1 cellular context compared by ENCODE assay signal in the genomic region with DNA sequence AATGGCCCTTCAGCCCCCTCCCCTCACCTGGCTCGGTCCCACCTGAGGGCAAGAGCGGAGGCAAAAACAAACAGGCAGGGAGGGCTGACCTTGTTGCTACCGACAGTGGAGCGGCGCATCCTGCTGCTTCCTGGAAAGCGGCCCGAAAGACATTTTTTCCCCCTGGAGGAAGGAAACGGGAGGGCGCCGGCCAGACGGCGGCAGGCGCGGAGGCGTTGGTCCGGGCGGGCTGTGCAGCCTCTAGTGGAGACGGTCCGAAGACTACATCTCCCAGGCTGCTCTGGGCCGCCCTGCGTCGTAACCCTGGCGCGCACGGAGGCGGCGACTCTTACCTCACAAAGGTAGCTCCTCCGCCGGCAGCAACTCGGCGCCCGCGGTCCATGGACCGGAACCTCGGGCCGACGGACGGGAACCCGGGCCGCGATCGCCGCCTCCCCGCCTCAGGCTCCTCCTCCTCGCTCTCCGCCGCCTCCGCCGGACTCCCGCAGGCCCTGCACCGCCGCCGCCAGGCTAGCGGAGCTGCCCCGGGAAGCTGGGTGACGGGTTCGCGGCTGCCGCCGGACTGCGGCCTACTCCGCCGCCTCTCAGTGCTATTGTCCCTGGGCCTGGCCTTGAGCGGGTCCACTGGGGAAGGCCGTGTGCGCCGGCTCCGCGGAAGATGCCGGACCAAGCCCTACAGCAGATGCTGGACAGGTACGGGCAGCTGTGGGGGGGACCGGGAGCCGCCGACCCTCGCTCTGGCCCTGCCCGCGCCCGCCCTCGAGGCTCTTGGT.
A peak's percentile ranks its signal among the peaks of the same experiment; 100 is the strongest.
TF ChIP-seq lines count a peak whose summit lies in the region.

A gene (minus strand): TSS at position 242 of the 773 bp plus-strand sequence. CDS start 50,728 bp downstream, outside the sequence.
A gene with protein sequence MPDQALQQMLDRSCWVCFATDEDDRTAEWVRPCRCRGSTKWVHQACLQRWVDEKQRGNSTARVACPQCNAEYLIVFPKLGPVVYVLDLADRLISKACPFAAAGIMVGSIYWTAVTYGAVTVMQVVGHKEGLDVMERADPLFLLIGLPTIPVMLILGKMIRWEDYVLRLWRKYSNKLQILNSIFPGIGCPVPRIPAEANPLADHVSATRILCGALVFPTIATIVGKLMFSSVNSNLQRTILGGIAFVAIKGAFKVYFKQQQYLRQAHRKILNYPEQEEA (plus strand): TSS at position 331 of the 773 bp plus-strand sequence. CDS start 328 bp downstream, at position 659.

TF ChIP-seq in HEK293, 187 proteins besides CTCF, POLR2A, EP300 and RAD21 (continued from another document and continues in another):
- TF ChIP-seq, protein P1, sequence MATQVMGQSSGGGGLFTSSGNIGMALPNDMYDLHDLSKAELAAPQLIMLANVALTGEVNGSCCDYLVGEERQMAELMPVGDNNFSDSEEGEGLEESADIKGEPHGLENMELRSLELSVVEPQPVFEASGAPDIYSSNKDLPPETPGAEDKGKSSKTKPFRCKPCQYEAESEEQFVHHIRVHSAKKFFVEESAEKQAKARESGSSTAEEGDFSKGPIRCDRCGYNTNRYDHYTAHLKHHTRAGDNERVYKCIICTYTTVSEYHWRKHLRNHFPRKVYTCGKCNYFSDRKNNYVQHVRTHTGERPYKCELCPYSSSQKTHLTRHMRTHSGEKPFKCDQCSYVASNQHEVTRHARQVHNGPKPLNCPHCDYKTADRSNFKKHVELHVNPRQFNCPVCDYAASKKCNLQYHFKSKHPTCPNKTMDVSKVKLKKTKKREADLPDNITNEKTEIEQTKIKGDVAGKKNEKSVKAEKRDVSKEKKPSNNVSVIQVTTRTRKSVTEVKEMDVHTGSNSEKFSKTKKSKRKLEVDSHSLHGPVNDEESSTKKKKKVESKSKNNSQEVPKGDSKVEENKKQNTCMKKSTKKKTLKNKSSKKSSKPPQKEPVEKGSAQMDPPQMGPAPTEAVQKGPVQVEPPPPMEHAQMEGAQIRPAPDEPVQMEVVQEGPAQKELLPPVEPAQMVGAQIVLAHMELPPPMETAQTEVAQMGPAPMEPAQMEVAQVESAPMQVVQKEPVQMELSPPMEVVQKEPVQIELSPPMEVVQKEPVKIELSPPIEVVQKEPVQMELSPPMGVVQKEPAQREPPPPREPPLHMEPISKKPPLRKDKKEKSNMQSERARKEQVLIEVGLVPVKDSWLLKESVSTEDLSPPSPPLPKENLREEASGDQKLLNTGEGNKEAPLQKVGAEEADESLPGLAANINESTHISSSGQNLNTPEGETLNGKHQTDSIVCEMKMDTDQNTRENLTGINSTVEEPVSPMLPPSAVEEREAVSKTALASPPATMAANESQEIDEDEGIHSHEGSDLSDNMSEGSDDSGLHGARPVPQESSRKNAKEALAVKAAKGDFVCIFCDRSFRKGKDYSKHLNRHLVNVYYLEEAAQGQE (tag by site-specific recombination; IDR thresholded peaks at IDR 0.05): peak; percentile 84
- TF ChIP-seq ZNF544 (tag by site-specific recombination; IDR thresholded peaks at IDR 0.05) (no peak), ZNF121 (tag by site-specific recombination; IDR thresholded peaks at IDR 0.05) (0 out of 2 replicates have a peak, but pooled peaks have one; percentile 22), ZNF596 (tag by site-specific recombination; IDR thresholded peaks at IDR 0.05) (peak; percentile 3), ZNF324 (tag by site-specific recombination; IDR thresholded peaks at IDR 0.05) (no peak; the same call in 1 of the 2 replicates), ZNF571 (tag by site-specific recombination; IDR thresholded peaks at IDR 0.05) (no peak), HOXD13 (CRISPR knock-in tag; IDR thresholded peaks at IDR 0.05; ENCODE audit: borderline replicate concordance) (no peak), BCL11B (tag by site-specific recombination; IDR thresholded peaks at IDR 0.05; ENCODE audit: low read depth) (peak; percentile 13; the same call in 1 of the 2 replicates), ZNF211 (tag by site-specific recombination; IDR thresholded peaks at IDR 0.05; ENCODE audit: low read depth) (no peak), ZNF404 (tag by site-specific recombination; IDR thresholded peaks at IDR 0.05) (no peak), ZNF23 (tag by site-specific recombination; IDR thresholded peaks at IDR 0.05; ENCODE audit: borderline replicate concordance) (no peak), ZNF629 (tag by site-specific recombination; IDR thresholded peaks at IDR 0.05) (peak; percentile 90), ZNF623 (tag by site-specific recombination; IDR thresholded peaks at IDR 0.05) (no peak), ZNF423 (tag by site-specific recombination; IDR thresholded peaks at IDR 0.05) (0 out of 2 replicates have a peak, but pooled peaks have one; percentile 40), ZNF302 (tag by site-specific recombination; IDR thresholded peaks at IDR 0.05; ENCODE audit: low read depth) (no peak), ZNF658 (tag by site-specific recombination; IDR thresholded peaks at IDR 0.05) (no peak), IKZF3 (tag by site-specific recombination; IDR thresholded peaks at IDR 0.05) (peak; percentile 69; the same call in 1 of the 2 replicates), ZNF776 (tag by site-specific recombination; IDR thresholded peaks at IDR 0.05; ENCODE audit: borderline replicate concordance) (no peak), ZBTB1 (tag by site-specific recombination; IDR thresholded peaks at IDR 0.05) (no peak), ZNF391 (tag by site-specific recombination; IDR thresholded peaks at IDR 0.05; ENCODE audit: borderline replicate concordance, low read depth) (no peak; the same call in 1 of the 2 replicates), ZNF2 (tag by site-specific recombination; IDR thresholded peaks at IDR 0.05) (peak; percentile 88), ZFP69B (tag by site-specific recombination; IDR thresholded peaks at IDR 0.05) (peak; percentile 36; the same call in 1 of the 2 replicates), SP7 (tag by site-specific recombination; IDR thresholded peaks at IDR 0.05) (peak; percentile 44; the same call in 1 of the 2 replicates), ZFP3 (tag by site-specific recombination; IDR thresholded peaks at IDR 0.05; ENCODE audit: low read depth) (no peak), KLF9 (tag by site-specific recombination; IDR thresholded peaks at IDR 0.05; ENCODE audit: low read depth) (no peak; the same call in 1 of the 2 replicates), ZBTB21 (tag by site-specific recombination; IDR thresholded peaks at IDR 0.05) (peak; percentile 81), ZSCAN16 (tag by site-specific recombination; IDR thresholded peaks at IDR 0.05) (no peak; the same call in 1 of the 2 replicates), ZFP37 (tag by site-specific recombination; IDR thresholded peaks at IDR 0.05) (0 out of 2 replicates have a peak, but pooled peaks have one; percentile 18)
- TF ChIP-seq, protein P2, sequence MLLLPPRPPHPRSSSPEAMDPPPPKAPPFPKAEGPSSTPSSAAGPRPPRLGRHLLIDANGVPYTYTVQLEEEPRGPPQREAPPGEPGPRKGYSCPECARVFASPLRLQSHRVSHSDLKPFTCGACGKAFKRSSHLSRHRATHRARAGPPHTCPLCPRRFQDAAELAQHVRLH (tag by site-specific recombination; IDR thresholded peaks at IDR 0.05): peak; percentile 98
- TF ChIP-seq, protein P3, sequence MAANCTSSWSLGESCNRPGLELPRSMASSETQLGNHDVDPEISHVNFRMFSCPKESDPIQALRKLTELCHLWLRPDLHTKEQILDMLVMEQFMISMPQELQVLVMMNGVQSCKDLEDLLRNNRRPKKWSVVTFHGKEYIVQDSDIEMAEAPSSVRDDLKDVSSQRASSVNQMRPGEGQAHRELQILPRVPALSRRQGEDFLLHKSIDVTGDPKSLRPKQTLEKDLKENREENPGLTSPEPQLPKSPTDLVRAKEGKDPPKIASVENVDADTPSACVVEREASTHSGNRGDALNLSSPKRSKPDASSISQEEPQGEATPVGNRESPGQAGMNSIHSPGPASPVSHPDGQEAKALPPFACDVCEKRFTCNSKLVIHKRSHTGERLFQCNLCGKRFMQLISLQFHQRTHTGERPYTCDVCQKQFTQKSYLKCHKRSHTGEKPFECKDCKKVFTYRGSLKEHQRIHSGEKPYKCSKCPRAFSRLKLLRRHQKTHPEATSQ (tag by site-specific recombination; IDR thresholded peaks at IDR 0.05): no peak
- TF ChIP-seq, protein P4, sequence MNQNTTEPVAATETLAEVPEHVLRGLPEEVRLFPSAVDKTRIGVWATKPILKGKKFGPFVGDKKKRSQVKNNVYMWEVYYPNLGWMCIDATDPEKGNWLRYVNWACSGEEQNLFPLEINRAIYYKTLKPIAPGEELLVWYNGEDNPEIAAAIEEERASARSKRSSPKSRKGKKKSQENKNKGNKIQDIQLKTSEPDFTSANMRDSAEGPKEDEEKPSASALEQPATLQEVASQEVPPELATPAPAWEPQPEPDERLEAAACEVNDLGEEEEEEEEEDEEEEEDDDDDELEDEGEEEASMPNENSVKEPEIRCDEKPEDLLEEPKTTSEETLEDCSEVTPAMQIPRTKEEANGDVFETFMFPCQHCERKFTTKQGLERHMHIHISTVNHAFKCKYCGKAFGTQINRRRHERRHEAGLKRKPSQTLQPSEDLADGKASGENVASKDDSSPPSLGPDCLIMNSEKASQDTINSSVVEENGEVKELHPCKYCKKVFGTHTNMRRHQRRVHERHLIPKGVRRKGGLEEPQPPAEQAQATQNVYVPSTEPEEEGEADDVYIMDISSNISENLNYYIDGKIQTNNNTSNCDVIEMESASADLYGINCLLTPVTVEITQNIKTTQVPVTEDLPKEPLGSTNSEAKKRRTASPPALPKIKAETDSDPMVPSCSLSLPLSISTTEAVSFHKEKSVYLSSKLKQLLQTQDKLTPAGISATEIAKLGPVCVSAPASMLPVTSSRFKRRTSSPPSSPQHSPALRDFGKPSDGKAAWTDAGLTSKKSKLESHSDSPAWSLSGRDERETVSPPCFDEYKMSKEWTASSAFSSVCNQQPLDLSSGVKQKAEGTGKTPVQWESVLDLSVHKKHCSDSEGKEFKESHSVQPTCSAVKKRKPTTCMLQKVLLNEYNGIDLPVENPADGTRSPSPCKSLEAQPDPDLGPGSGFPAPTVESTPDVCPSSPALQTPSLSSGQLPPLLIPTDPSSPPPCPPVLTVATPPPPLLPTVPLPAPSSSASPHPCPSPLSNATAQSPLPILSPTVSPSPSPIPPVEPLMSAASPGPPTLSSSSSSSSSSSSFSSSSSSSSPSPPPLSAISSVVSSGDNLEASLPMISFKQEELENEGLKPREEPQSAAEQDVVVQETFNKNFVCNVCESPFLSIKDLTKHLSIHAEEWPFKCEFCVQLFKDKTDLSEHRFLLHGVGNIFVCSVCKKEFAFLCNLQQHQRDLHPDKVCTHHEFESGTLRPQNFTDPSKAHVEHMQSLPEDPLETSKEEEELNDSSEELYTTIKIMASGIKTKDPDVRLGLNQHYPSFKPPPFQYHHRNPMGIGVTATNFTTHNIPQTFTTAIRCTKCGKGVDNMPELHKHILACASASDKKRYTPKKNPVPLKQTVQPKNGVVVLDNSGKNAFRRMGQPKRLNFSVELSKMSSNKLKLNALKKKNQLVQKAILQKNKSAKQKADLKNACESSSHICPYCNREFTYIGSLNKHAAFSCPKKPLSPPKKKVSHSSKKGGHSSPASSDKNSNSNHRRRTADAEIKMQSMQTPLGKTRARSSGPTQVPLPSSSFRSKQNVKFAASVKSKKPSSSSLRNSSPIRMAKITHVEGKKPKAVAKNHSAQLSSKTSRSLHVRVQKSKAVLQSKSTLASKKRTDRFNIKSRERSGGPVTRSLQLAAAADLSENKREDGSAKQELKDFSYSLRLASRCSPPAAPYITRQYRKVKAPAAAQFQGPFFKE (tag by site-specific recombination; IDR thresholded peaks at IDR 0.05; ENCODE audit: borderline replicate concordance): no peak
- TF ChIP-seq, protein P5, sequence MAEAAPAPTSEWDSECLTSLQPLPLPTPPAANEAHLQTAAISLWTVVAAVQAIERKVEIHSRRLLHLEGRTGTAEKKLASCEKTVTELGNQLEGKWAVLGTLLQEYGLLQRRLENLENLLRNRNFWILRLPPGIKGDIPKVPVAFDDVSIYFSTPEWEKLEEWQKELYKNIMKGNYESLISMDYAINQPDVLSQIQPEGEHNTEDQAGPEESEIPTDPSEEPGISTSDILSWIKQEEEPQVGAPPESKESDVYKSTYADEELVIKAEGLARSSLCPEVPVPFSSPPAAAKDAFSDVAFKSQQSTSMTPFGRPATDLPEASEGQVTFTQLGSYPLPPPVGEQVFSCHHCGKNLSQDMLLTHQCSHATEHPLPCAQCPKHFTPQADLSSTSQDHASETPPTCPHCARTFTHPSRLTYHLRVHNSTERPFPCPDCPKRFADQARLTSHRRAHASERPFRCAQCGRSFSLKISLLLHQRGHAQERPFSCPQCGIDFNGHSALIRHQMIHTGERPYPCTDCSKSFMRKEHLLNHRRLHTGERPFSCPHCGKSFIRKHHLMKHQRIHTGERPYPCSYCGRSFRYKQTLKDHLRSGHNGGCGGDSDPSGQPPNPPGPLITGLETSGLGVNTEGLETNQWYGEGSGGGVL (tag by site-specific recombination; IDR thresholded peaks at IDR 0.05): peak; percentile 6; the same call in 1 of the 2 replicates
- TF ChIP-seq, protein P6, sequence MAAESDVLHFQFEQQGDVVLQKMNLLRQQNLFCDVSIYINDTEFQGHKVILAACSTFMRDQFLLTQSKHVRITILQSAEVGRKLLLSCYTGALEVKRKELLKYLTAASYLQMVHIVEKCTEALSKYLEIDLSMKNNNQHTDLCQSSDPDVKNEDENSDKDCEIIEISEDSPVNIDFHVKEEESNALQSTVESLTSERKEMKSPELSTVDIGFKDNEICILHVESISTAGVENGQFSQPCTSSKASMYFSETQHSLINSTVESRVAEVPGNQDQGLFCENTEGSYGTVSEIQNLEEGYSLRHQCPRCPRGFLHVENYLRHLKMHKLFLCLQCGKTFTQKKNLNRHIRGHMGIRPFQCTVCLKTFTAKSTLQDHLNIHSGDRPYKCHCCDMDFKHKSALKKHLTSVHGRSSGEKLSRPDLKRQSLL (tag by site-specific recombination; IDR thresholded peaks at IDR 0.05): no peak
- TF ChIP-seq, protein P7, sequence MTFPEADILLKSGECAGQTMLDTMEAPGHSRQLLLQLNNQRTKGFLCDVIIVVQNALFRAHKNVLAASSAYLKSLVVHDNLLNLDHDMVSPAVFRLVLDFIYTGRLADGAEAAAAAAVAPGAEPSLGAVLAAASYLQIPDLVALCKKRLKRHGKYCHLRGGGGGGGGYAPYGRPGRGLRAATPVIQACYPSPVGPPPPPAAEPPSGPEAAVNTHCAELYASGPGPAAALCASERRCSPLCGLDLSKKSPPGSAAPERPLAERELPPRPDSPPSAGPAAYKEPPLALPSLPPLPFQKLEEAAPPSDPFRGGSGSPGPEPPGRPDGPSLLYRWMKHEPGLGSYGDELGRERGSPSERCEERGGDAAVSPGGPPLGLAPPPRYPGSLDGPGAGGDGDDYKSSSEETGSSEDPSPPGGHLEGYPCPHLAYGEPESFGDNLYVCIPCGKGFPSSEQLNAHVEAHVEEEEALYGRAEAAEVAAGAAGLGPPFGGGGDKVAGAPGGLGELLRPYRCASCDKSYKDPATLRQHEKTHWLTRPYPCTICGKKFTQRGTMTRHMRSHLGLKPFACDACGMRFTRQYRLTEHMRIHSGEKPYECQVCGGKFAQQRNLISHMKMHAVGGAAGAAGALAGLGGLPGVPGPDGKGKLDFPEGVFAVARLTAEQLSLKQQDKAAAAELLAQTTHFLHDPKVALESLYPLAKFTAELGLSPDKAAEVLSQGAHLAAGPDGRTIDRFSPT (tag by site-specific recombination; IDR thresholded peaks at IDR 0.05): no peak
